In the genomic region with DNA sequence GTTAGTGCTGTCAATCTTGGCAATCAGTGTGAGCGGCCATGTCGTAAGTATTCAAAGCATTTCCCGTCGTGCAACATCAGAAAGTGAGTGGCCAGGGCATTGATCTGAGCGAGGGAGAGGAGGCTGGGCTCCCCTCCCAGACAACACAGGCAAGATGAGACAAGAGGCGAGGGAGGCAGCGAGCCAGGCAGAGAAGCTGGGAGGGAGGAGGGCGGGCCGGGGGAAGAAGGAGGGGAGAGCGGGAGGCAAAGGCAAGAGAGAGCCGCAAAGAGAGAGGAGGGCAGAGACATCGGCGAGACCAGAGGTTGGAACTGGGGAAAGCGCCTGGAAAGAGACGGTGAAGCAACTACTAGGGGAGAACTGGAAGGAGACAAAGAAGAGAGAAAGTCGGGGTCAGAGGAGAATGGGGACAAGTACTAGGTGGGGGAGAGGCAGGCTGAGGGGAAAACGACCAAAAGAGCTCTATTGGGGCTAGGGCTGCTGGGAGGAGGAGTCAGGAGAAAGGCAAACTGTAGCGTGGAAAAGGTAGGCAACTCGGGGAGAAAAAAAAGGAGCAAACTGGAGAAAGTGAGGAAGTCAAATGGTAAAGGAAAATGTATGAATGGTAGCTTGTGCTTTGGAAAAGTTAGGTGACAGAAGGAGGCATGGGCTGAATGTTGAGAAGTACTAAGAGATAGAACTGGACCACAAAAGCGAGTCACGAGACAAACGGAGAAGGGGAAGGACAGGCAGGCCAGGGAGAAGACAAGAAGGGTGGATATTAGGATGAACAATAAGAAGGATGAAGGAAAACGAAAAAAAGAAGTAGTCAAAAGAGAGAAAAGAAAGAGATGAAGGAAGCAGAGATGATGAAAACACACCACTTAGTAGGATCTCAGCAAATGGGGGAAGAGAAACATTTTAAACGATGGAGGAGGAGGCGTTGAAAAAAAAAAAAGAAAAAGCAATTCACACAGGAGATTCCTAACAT, we compare ENCODE assay signal across 1 cellular context.
TF ChIP-seq lines count a peak whose summit lies in the region.

No MANE protein-coding gene starts in this region.

TF ChIP-seq in K562, 482 proteins besides CTCF, POLR2A, EP300 and RAD21 (continued from another document and continues in another):
- TF ChIP-seq YBX1 (IDR thresholded peaks at IDR 0.05) (no peak), ZC3H8 (IDR thresholded peaks at IDR 0.05) (no peak), FOXM1 (IDR thresholded peaks at IDR 0.05; ENCODE audit: low read depth) (no peak), FOXM1 (CRISPR knock-in tag; IDR thresholded peaks at IDR 0.05; ENCODE audit: low read depth) (no peak), NFE2 (IDR thresholded peaks at IDR 0.05; ENCODE audit: low read depth) (no peak), SUPT5H (IDR thresholded peaks at IDR 0.05) (no peak), MTA1 (IDR thresholded peaks at IDR 0.05; ENCODE audit: borderline replicate concordance) (no peak; the same call in 1 of the 2 replicates), ZFP30 (CRISPR knock-in tag; IDR thresholded peaks at IDR 0.05; ENCODE audit: borderline replicate concordance) (no peak), NR2F6 (CRISPR knock-in tag; IDR thresholded peaks at IDR 0.05) (no peak), CAMTA2 (CRISPR knock-in tag; conservative IDR thresholded peaks at IDR 0.05) (no peak), RBM25 (IDR thresholded peaks at IDR 0.05; ENCODE audit: low read depth, low read length, severe bottlenecking) (no peak), BACH1 (tag; IDR thresholded peaks at IDR 0.05) (no peak), CREM (IDR thresholded peaks at IDR 0.05; ENCODE audit: low read depth) (0 out of 2 replicates have a peak, but pooled peaks have one; percentile 29), POLR2H (tag; IDR thresholded peaks at IDR 0.05; ENCODE audit: low read depth) (no peak), ZKSCAN1 (IDR thresholded peaks at IDR 0.05; ENCODE audit: low read depth, low read length) (0 out of 2 replicates have a peak, but pooled peaks have one; percentile 2), KDM4B (IDR thresholded peaks at IDR 0.05; ENCODE audit: borderline replicate concordance in 2 of 2, low read depth in 1 of 2) (no peak), ZNF232 (CRISPR knock-in tag; IDR thresholded peaks at IDR 0.05) (no peak), HDAC1 (IDR thresholded peaks at IDR 0.05) (peak in 1 of 2 experiments; percentile 52; a peak in 1 of 4 replicates), SRF (CRISPR knock-in tag; IDR thresholded peaks at IDR 0.05) (no peak), RAD51 (IDR thresholded peaks at IDR 0.05; ENCODE audit: borderline replicate concordance, low read depth) (no peak), DPF2 (IDR thresholded peaks at IDR 0.05) (no peak), TCFL5 (CRISPR knock-in tag; conservative IDR thresholded peaks at IDR 0.05) (no peak), KDM2B (CRISPR knock-in tag; IDR thresholded peaks at IDR 0.05) (no peak), ARHGAP35 (IDR thresholded peaks at IDR 0.05; ENCODE audit: partially characterized antibody) (no peak), PHB2 (IDR thresholded peaks at IDR 0.05; ENCODE audit: low read depth) (no peak), STAT5B (CRISPR knock-in tag; IDR thresholded peaks at IDR 0.05) (no peak), ZNF253 (CRISPR knock-in tag; conservative IDR thresholded peaks at IDR 0.05) (no peak), MTA3 (IDR thresholded peaks at IDR 0.05; ENCODE audit: borderline replicate concordance) (no peak), ATF7 (IDR thresholded peaks at IDR 0.05) (no peak), YY1 (IDR thresholded peaks at IDR 0.05; ENCODE audit: borderline replicate concordance in 1 of 3, control insufficient read depth in 1 of 3, extremely low read depth in 1 of 3, insufficient read depth in 3 of 3, insufficient read length in 1 of 3, insufficient replicate concordance in 2 of 3, low read depth in 1 of 3, low read length in 2 of 3) (peak in 2 of 3 experiments; percentile 42 to 67)
- TF ChIP-seq, protein P1, sequence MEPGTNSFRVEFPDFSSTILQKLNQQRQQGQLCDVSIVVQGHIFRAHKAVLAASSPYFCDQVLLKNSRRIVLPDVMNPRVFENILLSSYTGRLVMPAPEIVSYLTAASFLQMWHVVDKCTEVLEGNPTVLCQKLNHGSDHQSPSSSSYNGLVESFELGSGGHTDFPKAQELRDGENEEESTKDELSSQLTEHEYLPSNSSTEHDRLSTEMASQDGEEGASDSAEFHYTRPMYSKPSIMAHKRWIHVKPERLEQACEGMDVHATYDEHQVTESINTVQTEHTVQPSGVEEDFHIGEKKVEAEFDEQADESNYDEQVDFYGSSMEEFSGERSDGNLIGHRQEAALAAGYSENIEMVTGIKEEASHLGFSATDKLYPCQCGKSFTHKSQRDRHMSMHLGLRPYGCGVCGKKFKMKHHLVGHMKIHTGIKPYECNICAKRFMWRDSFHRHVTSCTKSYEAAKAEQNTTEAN (CRISPR knock-in tag; IDR thresholded peaks at IDR 0.05) = no peak
- TF ChIP-seq, protein P2, sequence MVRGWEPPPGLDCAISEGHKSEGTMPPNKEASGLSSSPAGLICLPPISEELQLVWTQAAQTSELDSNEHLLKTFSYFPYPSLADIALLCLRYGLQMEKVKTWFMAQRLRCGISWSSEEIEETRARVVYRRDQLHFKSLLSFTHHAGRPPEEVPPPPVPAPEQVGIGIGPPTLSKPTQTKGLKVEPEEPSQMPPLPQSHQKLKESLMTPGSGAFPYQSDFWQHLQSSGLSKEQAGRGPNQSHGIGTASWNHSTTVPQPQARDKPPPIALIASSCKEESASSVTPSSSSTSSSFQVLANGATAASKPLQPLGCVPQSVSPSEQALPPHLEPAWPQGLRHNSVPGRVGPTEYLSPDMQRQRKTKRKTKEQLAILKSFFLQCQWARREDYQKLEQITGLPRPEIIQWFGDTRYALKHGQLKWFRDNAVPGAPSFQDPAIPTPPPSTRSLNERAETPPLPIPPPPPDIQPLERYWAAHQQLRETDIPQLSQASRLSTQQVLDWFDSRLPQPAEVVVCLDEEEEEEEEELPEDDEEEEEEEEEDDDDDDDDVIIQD (CRISPR knock-in tag; IDR thresholded peaks at IDR 0.05) = no peak
- TF ChIP-seq, protein P3, sequence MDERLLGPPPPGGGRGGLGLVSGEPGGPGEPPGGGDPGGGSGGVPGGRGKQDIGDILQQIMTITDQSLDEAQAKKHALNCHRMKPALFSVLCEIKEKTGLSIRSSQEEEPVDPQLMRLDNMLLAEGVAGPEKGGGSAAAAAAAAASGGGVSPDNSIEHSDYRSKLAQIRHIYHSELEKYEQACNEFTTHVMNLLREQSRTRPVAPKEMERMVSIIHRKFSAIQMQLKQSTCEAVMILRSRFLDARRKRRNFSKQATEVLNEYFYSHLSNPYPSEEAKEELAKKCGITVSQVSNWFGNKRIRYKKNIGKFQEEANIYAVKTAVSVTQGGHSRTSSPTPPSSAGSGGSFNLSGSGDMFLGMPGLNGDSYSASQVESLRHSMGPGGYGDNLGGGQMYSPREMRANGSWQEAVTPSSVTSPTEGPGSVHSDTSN (CRISPR knock-in tag; IDR thresholded peaks at IDR 0.05; ENCODE audit: low read depth) = no peak
- TF ChIP-seq, protein P3 (tag; conservative IDR thresholded peaks at IDR 0.05; ENCODE audit: low read depth) = no peak
- TF ChIP-seq, protein P4, sequence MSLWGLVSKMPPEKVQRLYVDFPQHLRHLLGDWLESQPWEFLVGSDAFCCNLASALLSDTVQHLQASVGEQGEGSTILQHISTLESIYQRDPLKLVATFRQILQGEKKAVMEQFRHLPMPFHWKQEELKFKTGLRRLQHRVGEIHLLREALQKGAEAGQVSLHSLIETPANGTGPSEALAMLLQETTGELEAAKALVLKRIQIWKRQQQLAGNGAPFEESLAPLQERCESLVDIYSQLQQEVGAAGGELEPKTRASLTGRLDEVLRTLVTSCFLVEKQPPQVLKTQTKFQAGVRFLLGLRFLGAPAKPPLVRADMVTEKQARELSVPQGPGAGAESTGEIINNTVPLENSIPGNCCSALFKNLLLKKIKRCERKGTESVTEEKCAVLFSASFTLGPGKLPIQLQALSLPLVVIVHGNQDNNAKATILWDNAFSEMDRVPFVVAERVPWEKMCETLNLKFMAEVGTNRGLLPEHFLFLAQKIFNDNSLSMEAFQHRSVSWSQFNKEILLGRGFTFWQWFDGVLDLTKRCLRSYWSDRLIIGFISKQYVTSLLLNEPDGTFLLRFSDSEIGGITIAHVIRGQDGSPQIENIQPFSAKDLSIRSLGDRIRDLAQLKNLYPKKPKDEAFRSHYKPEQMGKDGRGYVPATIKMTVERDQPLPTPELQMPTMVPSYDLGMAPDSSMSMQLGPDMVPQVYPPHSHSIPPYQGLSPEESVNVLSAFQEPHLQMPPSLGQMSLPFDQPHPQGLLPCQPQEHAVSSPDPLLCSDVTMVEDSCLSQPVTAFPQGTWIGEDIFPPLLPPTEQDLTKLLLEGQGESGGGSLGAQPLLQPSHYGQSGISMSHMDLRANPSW (CRISPR knock-in tag; IDR thresholded peaks at IDR 0.05) = no peak
- TF ChIP-seq, protein P5, sequence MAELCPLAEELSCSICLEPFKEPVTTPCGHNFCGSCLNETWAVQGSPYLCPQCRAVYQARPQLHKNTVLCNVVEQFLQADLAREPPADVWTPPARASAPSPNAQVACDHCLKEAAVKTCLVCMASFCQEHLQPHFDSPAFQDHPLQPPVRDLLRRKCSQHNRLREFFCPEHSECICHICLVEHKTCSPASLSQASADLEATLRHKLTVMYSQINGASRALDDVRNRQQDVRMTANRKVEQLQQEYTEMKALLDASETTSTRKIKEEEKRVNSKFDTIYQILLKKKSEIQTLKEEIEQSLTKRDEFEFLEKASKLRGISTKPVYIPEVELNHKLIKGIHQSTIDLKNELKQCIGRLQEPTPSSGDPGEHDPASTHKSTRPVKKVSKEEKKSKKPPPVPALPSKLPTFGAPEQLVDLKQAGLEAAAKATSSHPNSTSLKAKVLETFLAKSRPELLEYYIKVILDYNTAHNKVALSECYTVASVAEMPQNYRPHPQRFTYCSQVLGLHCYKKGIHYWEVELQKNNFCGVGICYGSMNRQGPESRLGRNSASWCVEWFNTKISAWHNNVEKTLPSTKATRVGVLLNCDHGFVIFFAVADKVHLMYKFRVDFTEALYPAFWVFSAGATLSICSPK (IDR thresholded peaks at IDR 0.05; ENCODE audit: borderline replicate concordance) = no peak
- TF ChIP-seq, protein P6, sequence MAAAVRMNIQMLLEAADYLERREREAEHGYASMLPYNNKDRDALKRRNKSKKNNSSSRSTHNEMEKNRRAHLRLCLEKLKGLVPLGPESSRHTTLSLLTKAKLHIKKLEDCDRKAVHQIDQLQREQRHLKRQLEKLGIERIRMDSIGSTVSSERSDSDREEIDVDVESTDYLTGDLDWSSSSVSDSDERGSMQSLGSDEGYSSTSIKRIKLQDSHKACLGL (CRISPR knock-in tag; IDR thresholded peaks at IDR 0.05; ENCODE audit: borderline replicate concordance, poor library complexity, severe bottlenecking) = no peak
- TF ChIP-seq, protein P7, sequence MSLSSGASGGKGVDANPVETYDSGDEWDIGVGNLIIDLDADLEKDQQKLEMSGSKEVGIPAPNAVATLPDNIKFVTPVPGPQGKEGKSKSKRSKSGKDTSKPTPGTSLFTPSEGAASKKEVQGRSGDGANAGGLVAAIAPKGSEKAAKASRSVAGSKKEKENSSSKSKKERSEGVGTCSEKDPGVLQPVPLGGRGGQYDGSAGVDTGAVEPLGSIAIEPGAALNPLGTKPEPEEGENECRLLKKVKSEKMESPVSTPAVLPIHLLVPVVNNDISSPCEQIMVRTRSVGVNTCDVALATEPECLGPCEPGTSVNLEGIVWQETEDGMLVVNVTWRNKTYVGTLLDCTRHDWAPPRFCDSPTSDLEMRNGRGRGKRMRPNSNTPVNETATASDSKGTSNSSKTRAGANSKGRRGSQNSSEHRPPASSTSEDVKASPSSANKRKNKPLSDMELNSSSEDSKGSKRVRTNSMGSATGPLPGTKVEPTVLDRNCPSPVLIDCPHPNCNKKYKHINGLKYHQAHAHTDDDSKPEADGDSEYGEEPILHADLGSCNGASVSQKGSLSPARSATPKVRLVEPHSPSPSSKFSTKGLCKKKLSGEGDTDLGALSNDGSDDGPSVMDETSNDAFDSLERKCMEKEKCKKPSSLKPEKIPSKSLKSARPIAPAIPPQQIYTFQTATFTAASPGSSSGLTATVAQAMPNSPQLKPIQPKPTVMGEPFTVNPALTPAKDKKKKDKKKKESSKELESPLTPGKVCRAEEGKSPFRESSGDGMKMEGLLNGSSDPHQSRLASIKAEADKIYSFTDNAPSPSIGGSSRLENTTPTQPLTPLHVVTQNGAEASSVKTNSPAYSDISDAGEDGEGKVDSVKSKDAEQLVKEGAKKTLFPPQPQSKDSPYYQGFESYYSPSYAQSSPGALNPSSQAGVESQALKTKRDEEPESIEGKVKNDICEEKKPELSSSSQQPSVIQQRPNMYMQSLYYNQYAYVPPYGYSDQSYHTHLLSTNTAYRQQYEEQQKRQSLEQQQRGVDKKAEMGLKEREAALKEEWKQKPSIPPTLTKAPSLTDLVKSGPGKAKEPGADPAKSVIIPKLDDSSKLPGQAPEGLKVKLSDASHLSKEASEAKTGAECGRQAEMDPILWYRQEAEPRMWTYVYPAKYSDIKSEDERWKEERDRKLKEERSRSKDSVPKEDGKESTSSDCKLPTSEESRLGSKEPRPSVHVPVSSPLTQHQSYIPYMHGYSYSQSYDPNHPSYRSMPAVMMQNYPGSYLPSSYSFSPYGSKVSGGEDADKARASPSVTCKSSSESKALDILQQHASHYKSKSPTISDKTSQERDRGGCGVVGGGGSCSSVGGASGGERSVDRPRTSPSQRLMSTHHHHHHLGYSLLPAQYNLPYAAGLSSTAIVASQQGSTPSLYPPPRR (CRISPR knock-in tag; IDR thresholded peaks at IDR 0.05; ENCODE audit: borderline replicate concordance) = no peak
